7 cellular contexts compared by ENCODE assay signal in the genomic region with DNA sequence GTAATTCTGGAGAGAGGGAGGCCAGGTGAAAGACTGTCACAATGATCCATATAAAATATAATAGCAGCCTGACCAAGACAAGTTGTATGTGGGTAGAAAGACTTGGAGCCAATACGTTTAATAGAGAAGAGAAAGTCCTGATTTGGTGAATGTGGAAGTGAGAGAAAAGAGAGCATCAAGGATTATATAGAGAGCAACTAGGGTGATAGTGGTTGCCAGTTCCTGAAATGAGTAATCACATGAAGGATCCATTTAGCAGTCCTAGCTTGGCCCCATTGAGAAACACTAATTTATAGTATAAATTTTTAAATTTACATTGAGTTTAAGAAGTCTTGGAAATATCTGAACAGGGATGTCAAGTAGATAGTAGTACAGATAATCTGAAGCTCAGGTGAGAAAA.
"Had no signal": no experiment of that assay in that cellular context is flagged by ENCODE, and none has a peak within 500 bp of the region (broad histone marks: within the 10 kb centered on the region; RNA-seq: fewer than 3 reads in every experiment).

No MANE protein-coding gene starts in this region.

- DNase-seq: GM23248, GOT3, H7, HCEC 1CT, IMR-90, KG1 had no signal

- ATAC-seq: K562 had no signal

- H3K4me3 ChIP-seq: GM23248, K562 had no signal
